2 cellular contexts compared by ENCODE assay signal in genomic region chr5:108925073-108925472, GRCh38.
TF ChIP-seq lines count a peak whose summit lies in the region.

No MANE protein-coding gene starts in this region.

TF ChIP-seq in HEK293, 187 proteins besides CTCF, POLR2A, EP300 and RAD21 (continued from another document):
- no peak for TF ChIP-seq PBX3 (CRISPR knock-in tag; IDR thresholded peaks at IDR 0.05)
- TF ChIP-seq ZNF707 (tag by site-specific recombination; IDR thresholded peaks at IDR 0.05) = no peak
- TF ChIP-seq ZBTB10 (tag by site-specific recombination; IDR thresholded peaks at IDR 0.05) = no peak

TF ChIP-seq in K562, 482 proteins besides CTCF, POLR2A, EP300 and RAD21 (continued from another document):
- TF ChIP-seq THAP12 (CRISPR knock-in tag; IDR thresholded peaks at IDR 0.05) = no peak
- no peak for TF ChIP-seq PHB (CRISPR knock-in tag; IDR thresholded peaks at IDR 0.05)
- no peak for TF ChIP-seq TEAD1 (CRISPR knock-in tag; IDR thresholded peaks at IDR 0.05)
- no peak for TF ChIP-seq ZNF699 (CRISPR knock-in tag; IDR thresholded peaks at IDR 0.05; ENCODE audit: insufficient replicate concordance)
- no peak for TF ChIP-seq CHD1 (IDR thresholded peaks at IDR 0.05; ENCODE audit: low read length)
- TF ChIP-seq GTF2E2 (tag; IDR thresholded peaks at IDR 0.05) = no peak
- no peak for TF ChIP-seq KDM2B (CRISPR knock-in tag; IDR thresholded peaks at IDR 0.05)
- no peak for TF ChIP-seq ZNF174 (CRISPR knock-in tag; IDR thresholded peaks at IDR 0.05)
- TF ChIP-seq ASH1L (IDR thresholded peaks at IDR 0.05; ENCODE audit: borderline replicate concordance, low read depth, partially characterized antibody) = no peak
- TF ChIP-seq, protein P1, sequence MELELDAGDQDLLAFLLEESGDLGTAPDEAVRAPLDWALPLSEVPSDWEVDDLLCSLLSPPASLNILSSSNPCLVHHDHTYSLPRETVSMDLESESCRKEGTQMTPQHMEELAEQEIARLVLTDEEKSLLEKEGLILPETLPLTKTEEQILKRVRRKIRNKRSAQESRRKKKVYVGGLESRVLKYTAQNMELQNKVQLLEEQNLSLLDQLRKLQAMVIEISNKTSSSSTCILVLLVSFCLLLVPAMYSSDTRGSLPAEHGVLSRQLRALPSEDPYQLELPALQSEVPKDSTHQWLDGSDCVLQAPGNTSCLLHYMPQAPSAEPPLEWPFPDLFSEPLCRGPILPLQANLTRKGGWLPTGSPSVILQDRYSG (tag; conservative IDR thresholded peaks at IDR 0.05; ENCODE audit: low read depth) = no peak
- TF ChIP-seq HIVEP1 (CRISPR knock-in tag; IDR thresholded peaks at IDR 0.05) = no peak
TF ChIP-seq in K562: peak in this region for 0.
